ENCODE assay signal across 12 cellular contexts in genomic region chr13:27428160-27428559, GRCh38. TPM values are rescaled to one million over a fixed set of nuclear protein-coding genes. Genes with fewer than 3 reads are reported as not detected.
A peak's percentile ranks its signal among the peaks of the same experiment; 100 is the strongest.
DNase-seq lines count a peak whose midpoint lies in the region; ATAC-seq and TF ChIP-seq lines count a peak whose summit lies in the region.
"Had no signal": no experiment of that assay in that cellular context is flagged by ENCODE, and none has a peak within 500 bp of the region (broad histone marks: within the 10 kb centered on the region; RNA-seq: fewer than 3 reads in every experiment).

No MANE protein-coding gene starts in this region.

- no peak for DNase-seq in activated T-cell treated with anti-CD3 and anti-CD28 coated beads, Interleukin-2, amount 50 U/mL, for 4 hours
- DNase-seq in activated T-cell treated with anti-CD3 and anti-CD28 coated beads, Interleukin-2, amount 50 U/mL, for 1 hour: no peak
- DNase-seq in T-helper 17 cell (no peak), esophagus squamous epithelium (lab: John Stamatoyannopoulos, UW) (no peak), stomach (no peak), NCI-H2171 (lab: John Stamatoyannopoulos, UW) (no peak)
- DNase-seq: kidney glomerular epithelial cell, NCI-H446, SJCRH30 had no signal

- intact Hi-C loops in esophagus squamous epithelium (cut with DNase I): no loop called here
- intact Hi-C loops in stomach (cut with DNase I; ENCODE audit: low total_unique reads): no loop called here

- H3K36me3 Mint-ChIP-seq in activated T-cell treated with anti-CD3 and anti-CD28 coated beads, Interleukin-2, amount 50 U/mL, for 4 hours (ENCODE audit: insufficient read depth): peaks cover 38% of the 10 kb centered on the region
- H3K36me3 Mint-ChIP-seq in T-helper 17 cell (ENCODE audit: low read depth): peaks cover 13% of the 10 kb centered on the region

- H3K9me3 Mint-ChIP-seq in activated T-cell treated with anti-CD3 and anti-CD28 coated beads, Interleukin-2, amount 50 U/mL, for 4 hours: no peaks in the 10 kb centered on the region

- H3K4me3 ChIP-seq in esophagus squamous epithelium (no peak overlapping the region), stomach (no peak overlapping the region)
- H3K4me3 ChIP-seq: prostate gland, SJCRH30 had no signal

- H3K27me3 ChIP-seq in esophagus squamous epithelium: no peaks in the 10 kb centered on the region
- H3K27me3 ChIP-seq in stomach: no peaks in the 10 kb centered on the region
- H3K27me3 ChIP-seq: SJCRH30 had no signal

- peaks cover 24 to 54% (median 29%) of the 10 kb centered on the region in 3 donors for H3K4me1 ChIP-seq in esophagus squamous epithelium
- peaks cover 38 to 59% (median 43%) of the 10 kb centered on the region in 4 donors for H3K4me1 ChIP-seq in stomach

- no peak for TF ChIP-seq CTCF in esophagus squamous epithelium (IDR thresholded peaks at IDR 0.05)
- no peak for TF ChIP-seq CTCF in stomach (IDR thresholded peaks at IDR 0.05)

- no peak for ATAC-seq in activated T-cell treated with anti-CD3 and anti-CD28 coated beads, Interleukin-2, amount 50 U/mL, for 4 hours
- ATAC-seq in T-helper 17 cell (no peak), GM18498 (IDR thresholded peaks at IDR 0.05; ENCODE audit: unreplicated experiment) (no peak), HG02870 (IDR thresholded peaks at IDR 0.05; ENCODE audit: unreplicated experiment) (no peak)

- H3K36me3 ChIP-seq in esophagus squamous epithelium (peaks cover 0 to 60% (median 36%) of the 10 kb centered on the region in 3 donors), stomach (peaks cover 30 to 60% (median 58%) of the 10 kb centered on the region in 4 donors)

- peak overlapping the region; percentile 99 for H3K27ac Mint-ChIP-seq in T-helper 17 cell

- H3K27me3 Mint-ChIP-seq in activated T-cell treated with anti-CD3 and anti-CD28 coated beads, Interleukin-2, amount 50 U/mL, for 4 hours (ENCODE audit: low read depth): no peaks in the 10 kb centered on the region
- no peaks in the 10 kb centered on the region for H3K27me3 Mint-ChIP-seq in T-helper 17 cell

- WGBS in esophagus squamous epithelium, 2 donors: 90 to 92% methylated on average over 5 of the region's 5 CpGs
- 86 to 94% (median 88%) methylated on average over 4 to 5 of the region's 5 CpGs for WGBS in stomach, 5 donors

- TF ChIP-seq EP300 in stomach (IDR thresholded peaks at IDR 0.05): no peak

- H3K4me1 Mint-ChIP-seq in activated T-cell treated with anti-CD3 and anti-CD28 coated beads, Interleukin-2, amount 50 U/mL, for 4 hours (ENCODE audit: low read depth): peaks cover 59% of the 10 kb centered on the region
- H3K4me1 Mint-ChIP-seq in T-helper 17 cell: peaks cover 57% of the 10 kb centered on the region

- H3K4me3 Mint-ChIP-seq in activated T-cell treated with anti-CD3 and anti-CD28 coated beads, Interleukin-2, amount 50 U/mL, for 4 hours: peak overlapping the region; percentile 54
- H3K4me3 Mint-ChIP-seq in T-helper 17 cell: peak overlapping the region; percentile 77

- H3K9me3 ChIP-seq in T-helper 17 cell (ENCODE audit: control insufficient read depth, low read length, poor library complexity, severe bottlenecking) (no peaks in the 10 kb centered on the region), esophagus squamous epithelium (no peaks in the 10 kb centered on the region), stomach (no peaks in the 10 kb centered on the region)
- H3K9me3 ChIP-seq: prostate gland, SJCRH30 had no signal

- H3K27ac ChIP-seq in esophagus squamous epithelium (peak overlapping the region in 3 of 4 donors; percentile 92 to 95 (median 93)), stomach (peak overlapping the region in 3 of 5 donors; percentile 93 to 96 (median 94))
- H3K27ac ChIP-seq: SJCRH30 had no signal

- TF ChIP-seq POLR2A in esophagus squamous epithelium (IDR thresholded peaks at IDR 0.05) (no peak), stomach (IDR thresholded peaks at IDR 0.05) (no peak)

RNA-seq across cellular contexts. Expression of gene GTF3A, which starts 3.7 kb away (rescaled TPM):
- total RNA-seq in activated T-cell treated with anti-CD3 and anti-CD28 coated beads, Interleukin-2, amount 50 U/mL, for 4 hours: 100 to 1,000 TPM; 203 to 279 (median 246) TPM
- total RNA-seq in T-helper 17 cell: 100 to 1,000 TPM; 164 to 171 TPM
- 100 to 1,000 TPM in 1 of 4 donors, 10 to 100 TPM in 3; 76.4 to 113 (median 86.5) TPM for total RNA-seq in esophagus squamous epithelium
- 100 to 1,000 TPM in 1 of 5 donors, 10 to 100 TPM in 4; 53.4 to 220 (median 57.6) TPM for total RNA-seq in stomach
- polyA plus RNA-seq in stomach: 100 to 1,000 TPM; 141 to 216 (median 193) TPM

RNA-seq across cellular contexts. Expression of gene MTIF3, which starts 22.2 kb away (rescaled TPM):
- total RNA-seq in activated T-cell treated with anti-CD3 and anti-CD28 coated beads, Interleukin-2, amount 50 U/mL, for 4 hours: 10 to 100 TPM; 19.8 to 28.2 (median 21.2) TPM
- total RNA-seq in T-helper 17 cell (10 to 100 TPM; 33.2 to 38.3 TPM), esophagus squamous epithelium (10 to 100 TPM; 31.1 to 41.7 (median 35.0) TPM), stomach (10 to 100 TPM; 20.5 to 91.6 (median 35.2) TPM)
- 100 to 1,000 TPM in 1 of 3 donors, 10 to 100 TPM in 2; 81.7 to 139 (median 99.4) TPM for polyA plus RNA-seq in stomach
